Comparison of ENCODE assay signal across 7 cellular contexts in genomic region chr12:32895688-32896437, GRCh38. TPM values are rescaled to one million over a fixed set of nuclear protein-coding genes. Genes with fewer than 3 reads are reported as not detected.
DNase-seq lines count a peak whose midpoint lies in the region; ATAC-seq and TF ChIP-seq lines count a peak whose summit lies in the region.

No MANE protein-coding gene starts in this region.

- no peaks in the 10 kb centered on the region for H4K20me1 ChIP-seq in H9 (ENCODE audit: control insufficient read depth, insufficient read depth, insufficient read length)
- H4K20me1 ChIP-seq in osteoblast (ENCODE audit: insufficient read depth, low read length), result no peaks in the 10 kb centered on the region

- peak overlapping the region; percentile 57 for H3K4me2 ChIP-seq in H9 (ENCODE audit: insufficient read depth, insufficient read length, low read length)
- no peak overlapping the region for H3K4me2 ChIP-seq in osteoblast (ENCODE audit: insufficient read depth, low read length)

- no peak overlapping the region for H3K56ac ChIP-seq in H9 (ENCODE audit: insufficient read length, low read depth, low read length)

- H3K27me3 ChIP-seq in H9 (ENCODE audit: insufficient read depth, low read length) (no peaks in the 10 kb centered on the region), RWPE2 (ENCODE audit: insufficient read depth, poor library complexity, severe bottlenecking) (no peaks in the 10 kb centered on the region), osteoblast (ENCODE audit: insufficient read depth, low read length) (peaks cover 11% of the 10 kb centered on the region)

- H2BK15ac ChIP-seq in H9 (ENCODE audit: low read depth, low read length), result no peak overlapping the region

- no peak overlapping the region for H4K91ac ChIP-seq in H9 (ENCODE audit: insufficient read length, low read depth, low read length)

- H3K36me3 Mint-ChIP-seq in H9 (ENCODE audit: insufficient read depth in 1 of 3, low read depth in 3 of 3), result no peaks in the 10 kb centered on the region

- peaks cover 6% of the 10 kb centered on the region for H3K23me2 ChIP-seq in H9 (ENCODE audit: insufficient read length, low read depth, low read length, poor library complexity, severe bottlenecking)

- H2BK5ac ChIP-seq in H9 (ENCODE audit: insufficient read length, low read length), result no peak overlapping the region

- peak overlapping the region; percentile 56 for H3K9ac ChIP-seq in H9 (ENCODE audit: extremely low read depth, insufficient read length, low read length)

- H2BK20ac ChIP-seq in H9 (ENCODE audit: low read depth, low read length, poor library complexity, severe bottlenecking), result no peak overlapping the region

- H3K9me3 Mint-ChIP-seq in H9, result no peaks in the 10 kb centered on the region

- H2BK12ac ChIP-seq in H9 (ENCODE audit: insufficient read length, low read depth, low read length), result no peak overlapping the region

- H3K9me3 ChIP-seq in H9 (ENCODE audit: control insufficient read depth, low read depth, low read length), result no peaks in the 10 kb centered on the region
- no peaks in the 10 kb centered on the region for H3K9me3 ChIP-seq in RWPE2 (ENCODE audit: severe bottlenecking)
- no peaks in the 10 kb centered on the region for H3K9me3 ChIP-seq in osteoblast (ENCODE audit: low read depth, low read length)

- H3K14ac ChIP-seq in H9 (ENCODE audit: insufficient read depth, low read length), result no peak overlapping the region

- H3K27me3 Mint-ChIP-seq in H9 (ENCODE audit: low read depth), result peaks cover 2% of the 10 kb centered on the region; the same call in 1 of the 2 replicates

- peak overlapping the region in 1 of 3 experiments; percentile 4; a peak in 1 of 7 replicates for H3K27ac Mint-ChIP-seq in H9

- H2AFZ ChIP-seq in H9 (ENCODE audit: low read length), result no peak overlapping the region
- no peak overlapping the region for H2AFZ ChIP-seq in osteoblast (ENCODE audit: low read length)

- H3K23ac ChIP-seq in H9 (ENCODE audit: insufficient read length, low read depth, low read length), result no peak overlapping the region

- no peak overlapping the region for H3K4ac ChIP-seq in H9 (ENCODE audit: low read depth, low read length)

- H3T11ph ChIP-seq in H9 (ENCODE audit: low read length), result no peak overlapping the region

- H3K27ac ChIP-seq in H9 (ENCODE audit: insufficient read length, low read depth, low read length) (no peak overlapping the region), RWPE2 (ENCODE audit: poor library complexity, severe bottlenecking) (peak overlapping the region; percentile 95), osteoblast (ENCODE audit: low read depth, low read length) (no peak overlapping the region)

- no peak overlapping the region for H4K5ac ChIP-seq in H9 (ENCODE audit: insufficient read length, low read depth, low read length)

- H3K36me3 ChIP-seq in RWPE2 (ENCODE audit: low read depth), result peaks cover 8% of the 10 kb centered on the region; the same call in 1 of the 2 replicates
- no peaks in the 10 kb centered on the region for H3K36me3 ChIP-seq in osteoblast (ENCODE audit: insufficient read depth, low read length)

- no peak overlapping the region for H2BK120ac ChIP-seq in H9 (ENCODE audit: low read depth, low read length, poor library complexity, severe bottlenecking)

- H3K4me3 Mint-ChIP-seq in H9, result peak overlapping the region; percentile 78 to 86

- H3K79me1 ChIP-seq in H9 (ENCODE audit: insufficient read depth, low read depth, low read length, poor library complexity, severe bottlenecking), result no peaks in the 10 kb centered on the region

- no peak overlapping the region for H2AK5ac ChIP-seq in H9 (ENCODE audit: insufficient read length, low read length)

- H3K4me1 ChIP-seq in H9 (ENCODE audit: insufficient read depth, low read length), result peaks cover 9% of the 10 kb centered on the region; the same call in 1 of the 2 replicates
- peaks cover 46% of the 10 kb centered on the region for H3K4me1 ChIP-seq in RWPE2 (ENCODE audit: insufficient read depth, poor library complexity, severe bottlenecking)
- H3K4me1 ChIP-seq in osteoblast (ENCODE audit: insufficient read depth, low read length), result no peaks in the 10 kb centered on the region

- TF ChIP-seq CTCF in H9 (conservative IDR thresholded peaks at IDR 0.05) (peak; percentile 52), RWPE2 (IDR thresholded peaks at IDR 0.05; ENCODE audit: poor library complexity, severe bottlenecking) (peak; percentile 15), fibroblast of the aortic adventitia (IDR thresholded peaks at IDR 0.05; ENCODE audit: insufficient read depth, low read length) (no peak), osteoblast (IDR thresholded peaks at IDR 0.05; ENCODE audit: extremely low read depth, low read depth, low read length) (no peak)

- ATAC-seq in RWPE2 (ENCODE audit: low read depth), result peak; percentile 2

- DNase-seq in H9 (peak; percentile 51), RWPE2 (ENCODE audit: low spot score) (no peak), fibroblast of the aortic adventitia (ENCODE audit: low read depth) (no peak), osteoblast (ENCODE audit: insufficient read length, low spot score, missing footprints) (peak; percentile 73), SK-N-DZ (ENCODE audit: low spot score) (no peak), medulla oblongata (ENCODE audit: extremely low spot score) (no peak), NOMO-1 treated with dmso at 0.1 percent for 144 hours (lab: John Stamatoyannopoulos, UW; ENCODE audit: unreplicated experiment) (no peak)

- H3K79me2 ChIP-seq in H9 (ENCODE audit: insufficient read depth, low read length), result 0 out of 2 replicates have a peak, but pooled peaks cover 2% of the 10 kb centered on the region
- no peaks in the 10 kb centered on the region for H3K79me2 ChIP-seq in osteoblast (ENCODE audit: insufficient read depth, low read length)

- no peak overlapping the region for H4K8ac ChIP-seq in H9 (replicated peaks; ENCODE audit: insufficient read length, low read depth, low read length)

- H3K4me3 ChIP-seq in RWPE2 (ENCODE audit: severe bottlenecking) (peak overlapping the region; percentile 86), fibroblast of the aortic adventitia (ENCODE audit: low read depth, low read length) (peak overlapping the region; percentile 44), osteoblast (ENCODE audit: insufficient read depth, low read length) (no peak overlapping the region)

- no peak overlapping the region for H3K18ac ChIP-seq in H9 (ENCODE audit: insufficient read length, low read depth, low read length)

- WGBS in H9 (ENCODE audit: extremely low coverage, insufficient read length, low lambda C conversion rate), result no CpG with 5 or more reads among the region's 29 CpGs

- peaks cover 55 to 63% of the 10 kb centered on the region in 2 experiments for H3K4me1 Mint-ChIP-seq in H9

RNA-seq across cellular contexts. Expression of gene PKP2, which starts 0.7 kb away (rescaled TPM):
- 18.2 and 18.4 TPM in 2 replicates for total RNA-seq in H9 (2021)
- total RNA-seq in fibroblast of the aortic adventitia (ENCODE audit: low replicate concordance), result 0.45 and 16.1 TPM in 2 replicates
- under 0.01 and 0.29 TPM in 2 replicates for total RNA-seq in osteoblast
- 3.7 and 5.6 TPM in 2 replicates for polyA plus RNA-seq in SK-N-DZ (2014; cell fraction: cytosol; rRNA removed)
- 1.7 and 2.6 TPM in 2 replicates for polyA plus RNA-seq in SK-N-DZ (2014; cell fraction: nucleus; rRNA removed)

Comparison
In these comparisons a context has a peak if more than half of its experiments do, and no peak if none do; other contexts are left out.
1. DNase-seq: peak in H9 (single experiment) and osteoblast (single experiment); none in RWPE2 (single experiment), fibroblast of the aortic adventitia (single experiment), SK-N-DZ (single experiment), medulla oblongata (single experiment) and NOMO-1 treated with dmso at 0.1 percent for 144 hours (single experiment).
2. CTCF ChIP-seq: peak in H9 (single experiment) and RWPE2 (single experiment); none in fibroblast of the aortic adventitia (single experiment) and osteoblast (single experiment).